ENCODE assay signal across 16 cellular contexts in genomic region chr2:172516299-172516698, GRCh38. TPM values are rescaled to one million over a fixed set of nuclear protein-coding genes. Genes with fewer than 3 reads are reported as not detected.
DNase-seq lines count a peak whose midpoint lies in the region; ATAC-seq, FAIRE-seq and TF ChIP-seq lines count a peak whose summit lies in the region.
"Had no signal": no experiment of that assay in that cellular context is flagged by ENCODE, and none has a peak within 500 bp of the region (broad histone marks: within the 10 kb centered on the region; RNA-seq: fewer than 3 reads in every experiment).

No MANE protein-coding gene starts in this region.

- H3K4me3 ChIP-seq in HepG2 (replicated peaks in 1 of 3; ENCODE audit: insufficient read depth in 1 of 3, low read depth in 2 of 3, low read length in 3 of 3) (no peak overlapping the region), right lobe of liver (no peak overlapping the region), epithelial cell of esophagus (ENCODE audit: low read length) (no peak overlapping the region), A673 (ENCODE audit: low read depth, low read length, poor library complexity, severe bottlenecking) (no peak overlapping the region)
- H3K4me3 ChIP-seq: transverse colon had no signal

- no peak for TF ChIP-seq RAD21 in HepG2 (CRISPR knock-in tag; IDR thresholded peaks at IDR 0.05)

- TF ChIP-seq CTCF in HepG2 (CRISPR knock-in tag; IDR thresholded peaks at IDR 0.05) (no peak), right lobe of liver (IDR thresholded peaks at IDR 0.05) (no peak), epithelial cell of esophagus (IDR thresholded peaks at IDR 0.05; ENCODE audit: insufficient read depth, low read depth, low read length, missing control alignments) (no peak), A673 (conservative IDR thresholded peaks at IDR 0.05; ENCODE audit: low read depth, low read length) (no peak)

- DNase-seq in HepG2 (ENCODE audit: low spot score) (no peak), right lobe of liver (no peak), NCI-H460 (ENCODE audit: extremely low read depth, low read depth) (peak; percentile 6), epithelial cell of esophagus (ENCODE audit: low read depth) (peak; percentile 68), A673 (ENCODE audit: low spot score) (no peak), islet precursor cell (no peak), NCI-H1417 (lab: John Stamatoyannopoulos, UW) (no peak)
- DNase-seq: ACHN; activated naive CD8-positive, alpha-beta T cell treated with anti-CD3 and anti-CD28 coated beads for 36 hours; MM.1S; posterior cingulate gyrus; stimulated activated CD4-positive, alpha-beta T cell treated with anti-CD3 and anti-CD28 coated beads, Interleukin-1b, Interleukin-23, amount 100 ng/mL, for 48 hours; T-cell; transverse colon had no signal

- no peaks in the 10 kb centered on the region for H3K36me3 ChIP-seq in HepG2 (replicated peaks in 1 of 2; ENCODE audit: control insufficient read depth in 1 of 2, insufficient read depth in 2 of 2, low read length in 2 of 2)
- H3K36me3 ChIP-seq in right lobe of liver, result no peaks in the 10 kb centered on the region
- no peaks in the 10 kb centered on the region for H3K36me3 ChIP-seq in A673 (ENCODE audit: insufficient read depth, low read length, poor library complexity, severe bottlenecking)
- H3K36me3 ChIP-seq: transverse colon had no signal

- TF ChIP-seq POLR2A in HepG2 (IDR thresholded peaks at IDR 0.05; ENCODE audit: insufficient read depth in 1 of 2, low read depth in 2 of 2, low read length in 2 of 2) (no peak), right lobe of liver (IDR thresholded peaks at IDR 0.05) (no peak)

- BruUV-seq in HepG2 (replicated peaks; lab: Mats Ljungman, UMichigan) (no TSS peak), A673 (replicated peaks; lab: Mats Ljungman, UMichigan) (no TSS peak)

- no peak for TF ChIP-seq EP300 in HepG2 (IDR thresholded peaks at IDR 0.05; ENCODE audit: low read depth in 2 of 2, low read length in 2 of 2)
- no peak for TF ChIP-seq EP300 in HepG2 (CRISPR knock-in tag; IDR thresholded peaks at IDR 0.05; ENCODE audit: borderline replicate concordance)

- ATAC-seq in HepG2, result no peak
- no peak for ATAC-seq in right lobe of liver
- ATAC-seq in HG03520 (IDR thresholded peaks at IDR 0.05; ENCODE audit: unreplicated experiment), result no peak
- ATAC-seq: T-cell had no signal

- no peaks in the 10 kb centered on the region for H3K79me2 ChIP-seq in HepG2 (ENCODE audit: insufficient read depth, low read length)

- H3K27ac ChIP-seq in HepG2 (ENCODE audit: extremely low read length, insufficient read depth, low read length) (no peak overlapping the region), right lobe of liver (no peak overlapping the region), A673 (ENCODE audit: low read depth, low read length, poor library complexity, severe bottlenecking) (no peak overlapping the region)
- H3K27ac ChIP-seq: transverse colon had no signal

- no peak overlapping the region for H2AFZ ChIP-seq in HepG2 (ENCODE audit: low read length)

- intact Hi-C loops in HepG2 (cut with micrococcal nuclease; ENCODE audit: unreplicated experiment) (no loop called here), right lobe of liver (cut with DNase I) (no loop called here), A673 (cut with micrococcal nuclease; ENCODE audit: unreplicated experiment) (no loop called here)

- H3K9me3 ChIP-seq in HepG2 (ENCODE audit: low read length), result peaks cover 43% of the 10 kb centered on the region
- H3K9me3 ChIP-seq in right lobe of liver, result peaks cover 0 to 15% (median 3%) of the 10 kb centered on the region in 4 donors
- peaks cover 13% of the 10 kb centered on the region for H3K9me3 ChIP-seq in A673 (ENCODE audit: low read depth, low read length, poor library complexity, severe bottlenecking)

- 16% methylated on average over 1 of the region's 1 CpG for WGBS in HepG2 (ENCODE audit: low lambda C conversion rate)
- WGBS in right lobe of liver (ENCODE audit: insufficient coverage, low coverage, low lambda C conversion rate, missing lambda C conversion rate), result 55% methylated on average over 1 of the region's 1 CpG

- H3K4me1 ChIP-seq in HepG2 (ENCODE audit: insufficient read depth, low read length) (no peaks in the 10 kb centered on the region), right lobe of liver (no peaks in the 10 kb centered on the region), A673 (ENCODE audit: insufficient read depth, low read length, poor library complexity, severe bottlenecking) (no peaks in the 10 kb centered on the region)
- H3K4me1 ChIP-seq: transverse colon had no signal

- POLR2A ChIA-PET in HepG2 (lab: Yijun Ruan, JAX) (no interaction called here), A673 (lab: Charles Lee; ENCODE audit: low non-redundant PET) (no interaction called here)

- H3K27me3 ChIP-seq in HepG2 (ENCODE audit: control insufficient read depth in 1 of 2, insufficient read depth in 2 of 2, low read length in 2 of 2), result peaks cover 0 to 2% of the 10 kb centered on the region in 2 experiments; a peak in 2 of 5 replicates
- H3K27me3 ChIP-seq in right lobe of liver, result no peaks in the 10 kb centered on the region
- no peaks in the 10 kb centered on the region for H3K27me3 ChIP-seq in A673 (replicated peaks; ENCODE audit: insufficient read depth, low read depth, low read length, poor library complexity)
- H3K27me3 ChIP-seq: transverse colon had no signal

- no peak overlapping the region for H3K4me2 ChIP-seq in HepG2 (ENCODE audit: low read depth, low read length)

- in situ Hi-C loops in HepG2 (cut with HindIII; ENCODE audit: extremely low pct_ligation_motif_present, low pct_unique_long_range_greater_than_20kb), result no loop called here

- no peaks in the 10 kb centered on the region for H4K20me1 ChIP-seq in HepG2 (ENCODE audit: insufficient read depth, low read length)

- FAIRE-seq in HepG2 (lab: Jason Lieb, UNC), result no peak
- FAIRE-seq: islet of Langerhans had no signal

- no peak overlapping the region for H3K9ac ChIP-seq in HepG2 (ENCODE audit: insufficient read depth, low read depth, low read length)

- CTCF ChIA-PET in HepG2 (lab: Yijun Ruan, JAX; ENCODE audit: low intra/inter-chr PET ratio, low total read pairs), result no interaction called here
- CTCF ChIA-PET in A673 (lab: Charles Lee), result no interaction called here

TF ChIP-seq in HepG2, 621 proteins besides CTCF, POLR2A, EP300 and RAD21 (continues in another document):
- TF ChIP-seq TEF (CRISPR knock-in tag; IDR thresholded peaks at IDR 0.05), result no peak
- peak; percentile 38; the same call in 1 of the 2 replicates for TF ChIP-seq ATF7 (IDR thresholded peaks at IDR 0.05)
- no peak for TF ChIP-seq ATF7 (CRISPR knock-in tag; IDR thresholded peaks at IDR 0.05)
- TF ChIP-seq CREB3 (CRISPR knock-in tag; IDR thresholded peaks at IDR 0.05), result no peak
- TF ChIP-seq CREB1 (IDR thresholded peaks at IDR 0.05), result 0 out of 2 replicates have a peak, but pooled peaks have one; percentile 52
- no peak for TF ChIP-seq CREB1 (CRISPR knock-in tag; IDR thresholded peaks at IDR 0.05)
- no peak for TF ChIP-seq SOX6 (IDR thresholded peaks at IDR 0.05)
- TF ChIP-seq SOX6 (CRISPR knock-in tag; IDR thresholded peaks at IDR 0.05), result no peak
- no peak for TF ChIP-seq CREBL2 (CRISPR knock-in tag; IDR thresholded peaks at IDR 0.05; ENCODE audit: borderline replicate concordance)
- TF ChIP-seq ZNF230 (CRISPR knock-in tag; IDR thresholded peaks at IDR 0.05), result no peak

RNA-seq across cellular contexts. Expression of gene PDK1, which starts 39.6 kb away (rescaled TPM):
- total RNA-seq in HepG2 (2016; rRNA removed; fragmentation: Illumina TruSeq; extraction: Trizol) (11.9 and 12.0 TPM in 2 replicates), right lobe of liver (10 to 100 TPM in 3 of 6 experiments, 1 to 10 TPM in 3; 5.0 to 34.1 (median 9.6) TPM), A673 (2021) (6.8 and 12.7 TPM in 2 replicates)
- 14.8 and 16.0 TPM in 2 replicates for total RNA-seq in HepG2 (2016; cell fraction: cytosol; rRNA removed; fragmentation: Illumina TruSeq; extraction: Trizol; ENCODE audit: low read depth)
- total RNA-seq in HepG2 (2016; cell fraction: insoluble cytoplasmic fraction; rRNA removed; fragmentation: Illumina TruSeq; extraction: Trizol), result 11.1 and 15.0 TPM in 2 replicates
- total RNA-seq in HepG2 (2016; cell fraction: membrane; rRNA removed; fragmentation: Illumina TruSeq; extraction: Trizol), result 5.0 and 6.4 TPM in 2 replicates
- 14.8 and 15.2 TPM in 2 replicates for total RNA-seq in HepG2 (2016; cell fraction: nucleus; rRNA removed; fragmentation: Illumina TruSeq; extraction: Trizol)
- polyA plus RNA-seq in HepG2 (2011; rRNA removed), result 84.7 and 96.9 TPM in 2 replicates
- 30.7 and 32.7 TPM in 2 replicates for polyA plus RNA-seq in HepG2 (2011; cell fraction: cytosol; rRNA removed)
- 67.8 and 93.1 TPM in 2 replicates for polyA plus RNA-seq in HepG2 (2011; cell fraction: nucleus; rRNA removed)
- polyA plus RNA-seq in HepG2 (2012), result 25.5 and 44.1 TPM in 2 replicates
- 0.77 and 0.79 TPM in 2 replicates for polyA plus RNA-seq in HepG2 (2016; cell fraction: cytosol; fragmentation: Illumina TruSeq; extraction: Trizol; ENCODE audit: low read depth)
- polyA plus RNA-seq in HepG2 (2016; cell fraction: insoluble cytoplasmic fraction; fragmentation: Illumina TruSeq; extraction: Trizol; ENCODE audit: low read depth), result 7.5 and 10.2 TPM in 2 replicates
- polyA plus RNA-seq in HepG2 (2016; cell fraction: membrane; fragmentation: Illumina TruSeq; extraction: Trizol; ENCODE audit: low read depth), result 2.4 and 2.7 TPM in 2 replicates
- polyA plus RNA-seq in HepG2 (2016; cell fraction: nucleus; fragmentation: Illumina TruSeq; extraction: Trizol; ENCODE audit: insufficient read depth, low read depth), result 10.4 and 11.5 TPM in 2 replicates
- 33.6 and 117 TPM in 2 replicates for polyA minus RNA-seq in HepG2 (2011; rRNA and poly(A)+ RNA removed; ENCODE audit: low replicate concordance)
- polyA minus RNA-seq in HepG2 (2011; cell fraction: cytosol; rRNA and poly(A)+ RNA removed), result 65.8 and 77.1 TPM in 2 replicates
- polyA minus RNA-seq in HepG2 (2011; cell fraction: nucleus; rRNA and poly(A)+ RNA removed), result 205 and 237 TPM in 2 replicates
- 49.9 and 50.7 TPM in 2 replicates for total RNA-seq in NCI-H460 (2014; rRNA removed; shearing (Covaris generic))
- polyA plus RNA-seq in NCI-H460 (2014; cell fraction: nucleus; rRNA removed), result 26.2 and 34.0 TPM in 2 replicates

Comparison
In these comparisons a context has a peak if more than half of its experiments do, and no peak if none do; other contexts are left out.
1. DNase-seq: peak in NCI-H460 (single experiment) and epithelial cell of esophagus (single experiment); none in HepG2 (single experiment), right lobe of liver (0 of 3), A673 (single experiment), islet precursor cell (single experiment) and NCI-H1417 (0 of 3).